In genomic region chr12:108855284-108856169, GRCh38 we compare ENCODE assay signal across 8 cellular contexts. TPM values are rescaled to one million over a fixed set of nuclear protein-coding genes. Genes with fewer than 3 reads are reported as not detected.
DNase-seq lines count a peak whose midpoint lies in the region; ATAC-seq and TF ChIP-seq lines count a peak whose summit lies in the region.

No MANE protein-coding gene starts in this region.

- no peaks in the 10 kb centered on the region for H4K20me1 ChIP-seq in PC-9 (ENCODE audit: insufficient read depth)

- H3K4me2 ChIP-seq in PC-9: peak overlapping the region; percentile 94

- H3K27ac ChIP-seq in PC-9 (peak overlapping the region; percentile 92), ovary (peak overlapping the region; percentile 67 to 70)

- no peaks in the 10 kb centered on the region for H3K9me2 ChIP-seq in PC-9 (ENCODE audit: insufficient read depth)

- no peak for TF ChIP-seq EP300 in ovary (IDR thresholded peaks at IDR 0.05)

- H3K9me3 Mint-ChIP-seq in Calu3 (ENCODE audit: low read depth, unreplicated experiment): peaks cover 2% of the 10 kb centered on the region
- H3K9me3 Mint-ChIP-seq in effector memory CD8-positive, alpha-beta T cell: no peaks in the 10 kb centered on the region

- peak overlapping the region; percentile 98 for H3K4me3 ChIP-seq in PC-9
- H3K4me3 ChIP-seq in ovary: peak overlapping the region; percentile 82

- CTCF ChIA-PET in Calu3 (lab: Charles Lee): no interaction called here
- CTCF ChIA-PET in PC-9 (lab: Charles Lee): interaction anchor here (0.6 kb wide), 1 partner anchor 29 kb away, joined by 4 read pairs; no protein-coding TSS in a partner anchor

- H3K79me2 ChIP-seq in PC-9 (ENCODE audit: low read depth): peaks cover 51% of the 10 kb centered on the region

- H3F3A ChIP-seq in PC-9 (ENCODE audit: insufficient read depth, low read depth): peaks cover 50% of the 10 kb centered on the region

- TF ChIP-seq POLR2A in ovary (IDR thresholded peaks at IDR 0.05): no peak

- peaks cover 66% of the 10 kb centered on the region for H3K36me3 Mint-ChIP-seq in Calu3 (ENCODE audit: insufficient read depth, unreplicated experiment)
- peaks cover 39% of the 10 kb centered on the region for H3K36me3 Mint-ChIP-seq in effector memory CD8-positive, alpha-beta T cell (ENCODE audit: insufficient read depth)

- H3K9me3 ChIP-seq in PC-9 (ENCODE audit: insufficient read depth, low read depth): no peaks in the 10 kb centered on the region
- H3K9me3 ChIP-seq in ovary: no peaks in the 10 kb centered on the region

- H3K27me3 Mint-ChIP-seq in Calu3 (ENCODE audit: unreplicated experiment): no peaks in the 10 kb centered on the region
- H3K27me3 Mint-ChIP-seq in effector memory CD8-positive, alpha-beta T cell: no peaks in the 10 kb centered on the region

- WGBS in ovary, 3 donors: 50 to 62% (median 54%) methylated on average over 12 of the region's 12 CpGs

- peak overlapping the region; percentile 33 for H3K27ac Mint-ChIP-seq in Calu3 (ENCODE audit: unreplicated experiment)
- peak overlapping the region; percentile 94 to 97 for H3K27ac Mint-ChIP-seq in effector memory CD8-positive, alpha-beta T cell

- no peak for ATAC-seq in effector memory CD8-positive, alpha-beta T cell (replicated peaks)
- ATAC-seq in HG03520 (IDR thresholded peaks at IDR 0.05; ENCODE audit: unreplicated experiment): no peak
- no peak for ATAC-seq in HG03175 (IDR thresholded peaks at IDR 0.05; ENCODE audit: unreplicated experiment)
- ATAC-seq in GM18867 (IDR thresholded peaks at IDR 0.05; ENCODE audit: unreplicated experiment): no peak

- intact Hi-C loops in Calu3 (cut with micrococcal nuclease; ENCODE audit: unreplicated experiment): loop anchor here (2.0 to 5.0 kb wide), 2 partner anchors 17 to 123 kb away; partner anchors contain the start of gene CORO1C
- intact Hi-C loops in PC-9 (cut with micrococcal nuclease; ENCODE audit: unreplicated experiment): loop anchor here (2.0 to 5.0 kb wide), 3 partner anchors 123 to 293 kb away; partner anchors contain the start of genes CORO1C, ISCU and USP30
- intact Hi-C loops in ovary (cut with DNase I): loop anchor here in 2 of 4 donors (5.0 to 10.0 kb wide), 4 partner anchors 51 to 239 kb away; partner anchors contain the start of genes ALKBH2 (in 1 of the 2), CORO1C (in 1 of the 2) and UNG (in 1 of the 2)

- POLR2A ChIA-PET in PC-9 (lab: Charles Lee; ENCODE audit: unreplicated experiment): interaction anchor here (0.7 kb wide), 1 partner anchor 1482 kb away, joined by 6 read pairs; no protein-coding TSS in a partner anchor

- H3K27me3 ChIP-seq in PC-9 (ENCODE audit: insufficient read depth, low read depth) (no peaks in the 10 kb centered on the region), ovary (no peaks in the 10 kb centered on the region)

- H2AFZ ChIP-seq in PC-9: no peak overlapping the region

- BruUV-seq in Calu3 (replicated peaks; lab: Mats Ljungman, UMichigan): no TSS peak
- no TSS peak for BruUV-seq in PC-9 (replicated peaks; lab: Mats Ljungman, UMichigan)

- peaks cover 41% of the 10 kb centered on the region for H3K4me1 Mint-ChIP-seq in Calu3 (ENCODE audit: low read depth, unreplicated experiment)
- peaks cover 37 to 48% of the 10 kb centered on the region in 2 donors for H3K4me1 Mint-ChIP-seq in effector memory CD8-positive, alpha-beta T cell (ENCODE audit: low read depth in 2 of 2)

- TF ChIP-seq CTCF in Calu3 (IDR thresholded peaks at IDR 0.05; ENCODE audit: unreplicated experiment) (no peak), PC-9 (conservative IDR thresholded peaks at IDR 0.05) (no peak), ovary (IDR thresholded peaks at IDR 0.05) (no peak)

- peak overlapping the region; percentile 81 for H3K4me3 Mint-ChIP-seq in Calu3 (ENCODE audit: low read depth, unreplicated experiment)
- peak overlapping the region; percentile 86 to 94 for H3K4me3 Mint-ChIP-seq in effector memory CD8-positive, alpha-beta T cell

- DNase-seq in Calu3 (no peak), PC-9 (peak; percentile 57 to 61), ovary (no peak), retina (no peak)
- DNase-seq in effector memory CD8-positive, alpha-beta T cell: no peak

- no peaks in the 10 kb centered on the region for H3K36me3 ChIP-seq in PC-9 (ENCODE audit: low read depth)
- H3K36me3 ChIP-seq in ovary: no peaks in the 10 kb centered on the region

- peaks cover 41% of the 10 kb centered on the region for H3K4me1 ChIP-seq in PC-9 (replicated peaks; ENCODE audit: insufficient read depth)
- H3K4me1 ChIP-seq in ovary (ENCODE audit: insufficient read depth): peaks cover 6% of the 10 kb centered on the region

RNA-seq across cellular contexts. Expression of gene SSH1, which starts 1.9 kb away (rescaled TPM):
- total RNA-seq in Calu3 (2022) (38.1 and 42.9 TPM in 2 replicates), PC-9 (2021) (54.5 and 62.1 TPM in 2 replicates), ovary (10 to 100 TPM in 6 of 7 donors, 1 to 10 TPM in 1; 8.0 to 38.3 (median 35.1) TPM)
- polyA plus RNA-seq in ovary: 10 to 100 TPM in 1 of 2 donors, 1 to 10 TPM in 1; 7.3 to 15.4 TPM

RNA-seq across cellular contexts. Expression of gene DAO, which starts 24.4 kb away (rescaled TPM):
- not detected in 2 replicates for total RNA-seq in Calu3 (2022)
- total RNA-seq in PC-9 (2021): not detected in 2 replicates
- total RNA-seq in ovary: not detected
- polyA plus RNA-seq in ovary: not detected

Comparison
In these comparisons a context has a peak if more than half of its experiments do, and no peak if none do; other contexts are left out.
1. DNase-seq: peak in PC-9 (2 of 2); none in Calu3 (single experiment), effector memory CD8-positive, alpha-beta T cell (0 of 3), ovary (0 of 5) and retina (single experiment).